Comparison of ENCODE assay signal across 1 cellular context in genomic region chr22:24200616-24201212, GRCh38.
TF ChIP-seq lines count a peak whose summit lies in the region.

No MANE protein-coding gene starts in this region.

TF ChIP-seq in endothelial cell of umbilical vein, 7 proteins besides CTCF, POLR2A, EP300 and RAD21 (continued from another document):
- TF ChIP-seq MYC (IDR thresholded peaks at IDR 0.05; ENCODE audit: low read depth, low read length), result no peak
